Comparison of ENCODE assay signal across 10 cellular contexts in the genomic region with DNA sequence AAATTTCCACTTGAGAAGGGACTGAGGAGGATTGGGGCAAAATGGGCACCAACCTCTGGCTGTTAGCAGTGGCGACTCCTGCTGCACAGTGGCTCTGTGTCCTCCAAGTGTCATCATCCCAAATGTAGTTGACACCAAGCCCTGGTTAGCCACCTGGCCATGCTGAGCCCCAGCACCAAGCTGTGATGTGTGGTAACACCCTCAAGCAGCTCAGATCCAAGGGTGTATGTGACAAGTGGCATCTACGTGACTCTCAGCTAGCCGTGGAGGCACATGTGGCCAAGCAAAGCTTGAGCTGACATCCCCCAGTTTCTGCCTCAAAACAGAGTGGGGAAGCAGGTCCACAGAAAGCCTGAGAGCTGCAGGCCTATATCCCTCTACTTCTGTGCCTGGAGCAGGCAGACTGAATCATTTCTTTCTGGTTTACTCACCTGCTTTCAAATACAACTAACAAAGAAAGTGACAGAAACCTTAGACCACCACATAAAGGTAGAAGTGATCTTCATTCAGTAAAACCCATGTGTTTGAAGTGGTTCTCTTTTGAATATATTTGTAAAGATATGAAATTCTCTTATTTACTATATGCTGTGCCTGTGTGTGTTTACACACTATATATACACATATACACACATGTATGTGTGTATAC. TPM values are rescaled to one million over a fixed set of nuclear protein-coding genes. Genes with fewer than 3 reads are reported as not detected.
DNase-seq lines count a peak whose midpoint lies in the region; ATAC-seq and TF ChIP-seq lines count a peak whose summit lies in the region.
"Had no signal": no experiment of that assay in that cellular context is flagged by ENCODE, and none has a peak within 500 bp of the region (broad histone marks: within the 10 kb centered on the region; RNA-seq: fewer than 3 reads in every experiment).

No MANE protein-coding gene starts in this region.

- peaks cover 10 to 71% (median 18%) of the 10 kb centered on the region in 3 donors for H3K4me1 ChIP-seq in gastroesophageal sphincter

- H3K4me3 ChIP-seq in NB4 (ENCODE audit: low read depth, low read length): peak overlapping the region; percentile 61
- H3K4me3 ChIP-seq in gastroesophageal sphincter: no peak overlapping the region
- H3K4me3 ChIP-seq: PC-9 had no signal

- no peak for TF ChIP-seq EP300 in gastroesophageal sphincter (IDR thresholded peaks at IDR 0.05)

- no peaks in the 10 kb centered on the region for H3K4me1 Mint-ChIP-seq in activated CD4-positive, alpha-beta memory T cell treated with anti-CD3 and anti-CD28 coated beads for 36 hours (ENCODE audit: low read depth)
- H3K4me1 Mint-ChIP-seq in activated CD4-positive, alpha-beta memory T cell treated with anti-CD3 and anti-CD28 coated beads, Interleukin-2, amount 10 ng/mL, durations not matched to agents 7 days and 5 days: no peaks in the 10 kb centered on the region

- H3K9me3 ChIP-seq in gastroesophageal sphincter: no peaks in the 10 kb centered on the region

- CTCF ChIA-PET in activated CD4-positive, alpha-beta memory T cell treated with anti-CD3 and anti-CD28 coated beads for 36 hours (lab: Charles Lee): no interaction called here
- CTCF ChIA-PET in activated CD4-positive, alpha-beta memory T cell treated with anti-CD3 and anti-CD28 coated beads, Interleukin-2, amount 10 ng/mL, durations not matched to agents 7 days and 5 days (lab: Charles Lee): no interaction called here

- peaks cover 5% of the 10 kb centered on the region for H3K36me3 Mint-ChIP-seq in activated CD4-positive, alpha-beta memory T cell treated with anti-CD3 and anti-CD28 coated beads for 36 hours
- no peaks in the 10 kb centered on the region for H3K36me3 Mint-ChIP-seq in activated CD4-positive, alpha-beta memory T cell treated with anti-CD3 and anti-CD28 coated beads, Interleukin-2, amount 10 ng/mL, durations not matched to agents 7 days and 5 days (ENCODE audit: low read depth)

- H3K27me3 Mint-ChIP-seq in activated CD4-positive, alpha-beta memory T cell treated with anti-CD3 and anti-CD28 coated beads for 36 hours: no peaks in the 10 kb centered on the region
- peaks cover 6% of the 10 kb centered on the region for H3K27me3 Mint-ChIP-seq in activated CD4-positive, alpha-beta memory T cell treated with anti-CD3 and anti-CD28 coated beads, Interleukin-2, amount 10 ng/mL, durations not matched to agents 7 days and 5 days

- H3K27me3 ChIP-seq in gastroesophageal sphincter: no peaks in the 10 kb centered on the region

- POLR2A ChIA-PET in activated CD4-positive, alpha-beta memory T cell treated with anti-CD3 and anti-CD28 coated beads for 36 hours (lab: Charles Lee): no interaction called here
- POLR2A ChIA-PET in activated CD4-positive, alpha-beta memory T cell treated with anti-CD3 and anti-CD28 coated beads, Interleukin-2, amount 10 ng/mL, durations not matched to agents 7 days and 5 days (lab: Charles Lee): no interaction called here

- no peaks in the 10 kb centered on the region for H3K36me3 ChIP-seq in gastroesophageal sphincter

- TF ChIP-seq CTCF in NB4 (IDR thresholded peaks at IDR 0.05; ENCODE audit: low read depth, low read length): no peak
- TF ChIP-seq CTCF in gastroesophageal sphincter (IDR thresholded peaks at IDR 0.05): no peak

- peak; percentile 26 for DNase-seq in activated CD4-positive, alpha-beta memory T cell treated with anti-CD3 and anti-CD28 coated beads for 36 hours
- DNase-seq in activated CD4-positive, alpha-beta memory T cell treated with anti-CD3 and anti-CD28 coated beads, Interleukin-2, amount 10 ng/mL, durations not matched to agents 7 days and 5 days: no peak
- DNase-seq in NB4 (ENCODE audit: low read depth) (peak; percentile 76), HT-29 (ENCODE audit: low spot score) (no peak), activated gamma-delta T cell treated with Interleukin-2 at 50 U/mL for 16 hours (no peak)
- DNase-seq in stimulated activated naive CD8-positive, alpha-beta T cell treated with anti-CD3 and anti-CD28 coated beads, Interleukin-15, Interleukin-2, amounts not matched to agents 100 U/mL and 50 U/mL, for 24 hours: peak; percentile 14
- DNase-seq: kidney, PC-9 had no signal

- WGBS in gastroesophageal sphincter (ENCODE audit: low coverage in 1 of 2), 2 donors: 25% methylated on average over 2 of the region's 3 CpGs; no CpG with 5 or more reads in 1 of the 2 donors

- H3K4me3 Mint-ChIP-seq in activated CD4-positive, alpha-beta memory T cell treated with anti-CD3 and anti-CD28 coated beads for 36 hours: no peak overlapping the region
- H3K4me3 Mint-ChIP-seq in activated CD4-positive, alpha-beta memory T cell treated with anti-CD3 and anti-CD28 coated beads, Interleukin-2, amount 10 ng/mL, durations not matched to agents 7 days and 5 days: no peak overlapping the region

- no peak overlapping the region for H3K27ac Mint-ChIP-seq in activated CD4-positive, alpha-beta memory T cell treated with anti-CD3 and anti-CD28 coated beads for 36 hours
- H3K27ac Mint-ChIP-seq in activated CD4-positive, alpha-beta memory T cell treated with anti-CD3 and anti-CD28 coated beads, Interleukin-2, amount 10 ng/mL, durations not matched to agents 7 days and 5 days: no peak overlapping the region

- no peak for TF ChIP-seq POLR2A in NB4 (IDR thresholded peaks at IDR 0.05; ENCODE audit: extremely low read depth, insufficient read length)
- no peak for TF ChIP-seq POLR2A in gastroesophageal sphincter (IDR thresholded peaks at IDR 0.05)

- ATAC-seq in gastroesophageal sphincter (no peak), GM18870 (IDR thresholded peaks at IDR 0.05; ENCODE audit: unreplicated experiment) (no peak)
- peak; percentile 89 for ATAC-seq in stimulated activated naive CD8-positive, alpha-beta T cell treated with anti-CD3 and anti-CD28 coated beads, Interleukin-15, Interleukin-2, amounts not matched to agents 100 U/mL and 50 U/mL, for 24 hours

- intact Hi-C loops in activated CD4-positive, alpha-beta memory T cell treated with anti-CD3 and anti-CD28 coated beads for 36 hours (cut with micrococcal nuclease): loop anchor here (1.0 to 5.0 kb wide), 2 partner anchors 39 to 183 kb away; a partner anchor contains a TSS

- H3K9me3 Mint-ChIP-seq in activated CD4-positive, alpha-beta memory T cell treated with anti-CD3 and anti-CD28 coated beads for 36 hours: no peaks in the 10 kb centered on the region
- H3K9me3 Mint-ChIP-seq in activated CD4-positive, alpha-beta memory T cell treated with anti-CD3 and anti-CD28 coated beads, Interleukin-2, amount 10 ng/mL, durations not matched to agents 7 days and 5 days: no peaks in the 10 kb centered on the region

- H3K27ac ChIP-seq in gastroesophageal sphincter: peak overlapping the region; percentile 79 to 89 (median 82)
- H3K27ac ChIP-seq: PC-9 had no signal

RNA-seq across cellular contexts. Expression of a gene that starts 40.0 kb away (rescaled TPM):
- 100 to 1,000 TPM in 1 of 2 experiments, 10 to 100 TPM in 1; 94.4 to 102 TPM for total RNA-seq in activated CD4-positive, alpha-beta memory T cell treated with anti-CD3 and anti-CD28 coated beads for 36 hours
- 10 to 100 TPM; 71.3 to 76.9 TPM for total RNA-seq in activated CD4-positive, alpha-beta memory T cell treated with anti-CD3 and anti-CD28 coated beads, Interleukin-2, amount 10 ng/mL, durations not matched to agents 7 days and 5 days
- total RNA-seq in gastroesophageal sphincter: 100 to 1,000 TPM; 169 to 300 (median 202) TPM
- total RNA-seq in HT-29 (2014; rRNA removed; shearing (Covaris generic)): 27.6 and 31.0 TPM in 2 replicates

Comparison
In these comparisons a context has a peak if more than half of its experiments do, and no peak if none do; other contexts are left out.
1. DNase-seq: peak in activated CD4-positive, alpha-beta memory T cell treated with anti-CD3 and anti-CD28 coated beads for 36 hours (single experiment), NB4 (single experiment) and stimulated activated naive CD8-positive, alpha-beta T cell treated with anti-CD3 and anti-CD28 coated beads, Interleukin-15, Interleukin-2, amounts not matched to agents 100 U/mL and 50 U/mL, for 24 hours (single experiment); none in activated CD4-positive, alpha-beta memory T cell treated with anti-CD3 and anti-CD28 coated beads, Interleukin-2, amount 10 ng/mL, durations not matched to agents 7 days and 5 days (single experiment), HT-29 (single experiment) and activated gamma-delta T cell treated with Interleukin-2 at 50 U/mL for 16 hours (single experiment).